11 cellular contexts compared by ENCODE assay signal in the genomic region with DNA sequence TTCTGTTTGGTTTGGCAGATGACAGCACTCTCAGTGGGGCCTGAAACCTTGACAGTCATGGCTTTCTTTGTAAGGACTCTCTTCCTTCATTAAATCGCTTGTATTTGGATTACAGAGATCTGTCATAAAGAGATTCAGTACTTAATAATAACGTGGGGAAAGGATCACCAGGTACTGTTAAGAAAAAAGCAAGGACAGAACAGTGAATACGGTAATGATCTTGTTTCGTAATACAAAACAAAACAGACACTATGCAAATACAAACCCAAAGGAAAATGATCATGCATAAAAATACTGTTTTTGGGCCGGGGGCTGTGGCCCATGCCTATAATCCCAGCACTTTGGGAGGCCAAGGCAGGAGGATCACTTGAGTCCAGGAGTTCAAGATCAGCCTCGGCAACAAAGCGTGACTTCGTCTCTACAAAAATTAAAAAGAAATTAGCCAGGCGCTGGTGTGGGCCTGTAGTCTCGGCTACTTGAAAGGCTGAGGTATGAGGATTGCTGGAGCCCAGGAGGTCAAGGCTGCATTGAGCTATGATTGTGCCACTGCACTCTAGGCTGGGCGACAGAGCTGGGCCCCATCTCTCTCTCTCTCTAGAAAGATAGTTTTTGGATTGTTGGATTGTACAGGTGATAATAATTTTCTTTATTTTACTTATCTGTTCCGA.
DNase-seq lines count a peak whose midpoint lies in the region; ATAC-seq lines count a peak whose summit lies in the region.
"Had no signal": no experiment of that assay in that cellular context is flagged by ENCODE, and none has a peak within 500 bp of the region (broad histone marks: within the 10 kb centered on the region; RNA-seq: fewer than 3 reads in every experiment).

No MANE protein-coding gene starts in this region.

- H3K4me1 ChIP-seq in iPS-18a (ENCODE audit: control insufficient read depth, low read depth, low read length) (no peaks in the 10 kb centered on the region), thymus (ENCODE audit: control insufficient read depth, insufficient read depth, low read length) (no peaks in the 10 kb centered on the region)

- intact Hi-C loops in activated naive CD4-positive, alpha-beta T cell treated with anti-CD3 and anti-CD28 coated beads for 36 hours (cut with micrococcal nuclease) = loop anchor here (1.0 to 10.0 kb wide), 2 partner anchors 76 to 219 kb away; partner anchors contain the start of gene ING2

- H3K27ac ChIP-seq in iPS-18a (ENCODE audit: low read length) (no peak overlapping the region), thymus (ENCODE audit: low read depth) (peak overlapping the region; percentile 86)
- H3K27ac ChIP-seq: epithelial cell of prostate had no signal

- no peaks in the 10 kb centered on the region for H3K9me3 ChIP-seq in iPS-18a (ENCODE audit: control insufficient read depth, low read depth, low read length)
- peaks cover 10% of the 10 kb centered on the region for H3K9me3 ChIP-seq in thymus (ENCODE audit: control insufficient read depth)

- DNase-seq in activated naive CD4-positive, alpha-beta T cell treated with anti-CD3 and anti-CD28 coated beads for 36 hours = no peak
- DNase-seq in activated naive CD4-positive, alpha-beta T cell treated with anti-CD3 and anti-CD28 coated beads, Interleukin-2, amount 50 U/mL, for 16 hours = no peak
- DNase-seq in activated CD8-positive, alpha-beta T cell treated with anti-CD3 and anti-CD28 coated beads, Interleukin-2, amount 10 ng/mL, durations not matched to agents 7 days and 5 days = no peak
- no peak for DNase-seq in kidney glomerular epithelial cell (lab: John Stamatoyannopoulos, UW)
- no peak for DNase-seq in SKM-1 (lab: John Stamatoyannopoulos, UW; ENCODE audit: unreplicated experiment)
- DNase-seq: amniotic stem cell, IMR-90 had no signal

- POLR2A ChIA-PET in activated CD8-positive, alpha-beta T cell treated with anti-CD3 and anti-CD28 coated beads, Interleukin-2, amount 10 ng/mL, durations not matched to agents 7 days and 5 days (lab: Charles Lee) = no interaction called here

- H3K27me3 Mint-ChIP-seq in activated naive CD4-positive, alpha-beta T cell treated with anti-CD3 and anti-CD28 coated beads for 36 hours (ENCODE audit: low read depth) = peaks cover 12% of the 10 kb centered on the region
- H3K27me3 Mint-ChIP-seq in activated CD8-positive, alpha-beta T cell treated with anti-CD3 and anti-CD28 coated beads, Interleukin-2, amount 10 ng/mL, durations not matched to agents 7 days and 5 days (ENCODE audit: low read depth) = peaks cover 19% of the 10 kb centered on the region

- no peak overlapping the region for H3K9ac ChIP-seq in iPS-18a (ENCODE audit: low read length)

- H3K9me3 Mint-ChIP-seq in activated naive CD4-positive, alpha-beta T cell treated with anti-CD3 and anti-CD28 coated beads for 36 hours = no peaks in the 10 kb centered on the region
- H3K9me3 Mint-ChIP-seq in activated CD8-positive, alpha-beta T cell treated with anti-CD3 and anti-CD28 coated beads, Interleukin-2, amount 10 ng/mL, durations not matched to agents 7 days and 5 days (ENCODE audit: insufficient read depth) = no peaks in the 10 kb centered on the region

- peak overlapping the region; percentile 63 for H3K4me3 Mint-ChIP-seq in activated naive CD4-positive, alpha-beta T cell treated with anti-CD3 and anti-CD28 coated beads for 36 hours
- H3K4me3 Mint-ChIP-seq in activated CD8-positive, alpha-beta T cell treated with anti-CD3 and anti-CD28 coated beads, Interleukin-2, amount 10 ng/mL, durations not matched to agents 7 days and 5 days = peak overlapping the region; percentile 68

- H3K27ac Mint-ChIP-seq in activated naive CD4-positive, alpha-beta T cell treated with anti-CD3 and anti-CD28 coated beads for 36 hours = no peak overlapping the region
- no peak overlapping the region for H3K27ac Mint-ChIP-seq in activated CD8-positive, alpha-beta T cell treated with anti-CD3 and anti-CD28 coated beads, Interleukin-2, amount 10 ng/mL, durations not matched to agents 7 days and 5 days

- no peak for ATAC-seq in activated CD8-positive, alpha-beta T cell treated with anti-CD3 and anti-CD28 coated beads, Interleukin-2, amount 10 ng/mL, durations not matched to agents 7 days and 5 days
- no peak for ATAC-seq in GM21529 (IDR thresholded peaks at IDR 0.05; ENCODE audit: unreplicated experiment)

- WGBS in thymus = 84% methylated on average over 12 of the region's 12 CpGs

- H3K36me3 Mint-ChIP-seq in activated naive CD4-positive, alpha-beta T cell treated with anti-CD3 and anti-CD28 coated beads for 36 hours (ENCODE audit: low read depth) = no peaks in the 10 kb centered on the region
- no peaks in the 10 kb centered on the region for H3K36me3 Mint-ChIP-seq in activated CD8-positive, alpha-beta T cell treated with anti-CD3 and anti-CD28 coated beads, Interleukin-2, amount 10 ng/mL, durations not matched to agents 7 days and 5 days (ENCODE audit: low read depth)

- H3K27me3 ChIP-seq in iPS-18a (ENCODE audit: control insufficient read depth, insufficient read depth, low read length) = no peaks in the 10 kb centered on the region
- peaks cover 8% of the 10 kb centered on the region for H3K27me3 ChIP-seq in thymus (ENCODE audit: control insufficient read depth, insufficient read depth)

- H3K36me3 ChIP-seq in iPS-18a (ENCODE audit: control insufficient read depth, low read depth, low read length) (no peaks in the 10 kb centered on the region), thymus (ENCODE audit: control insufficient read depth, insufficient read depth) (no peaks in the 10 kb centered on the region)

- CTCF ChIA-PET in activated naive CD4-positive, alpha-beta T cell treated with anti-CD3 and anti-CD28 coated beads for 36 hours (lab: Charles Lee) = no interaction called here
- CTCF ChIA-PET in activated CD8-positive, alpha-beta T cell treated with anti-CD3 and anti-CD28 coated beads, Interleukin-2, amount 10 ng/mL, durations not matched to agents 7 days and 5 days (lab: Charles Lee) = no interaction called here

- H3K4me1 Mint-ChIP-seq in activated naive CD4-positive, alpha-beta T cell treated with anti-CD3 and anti-CD28 coated beads for 36 hours (ENCODE audit: low read depth) = peaks cover 9% of the 10 kb centered on the region
- H3K4me1 Mint-ChIP-seq in activated CD8-positive, alpha-beta T cell treated with anti-CD3 and anti-CD28 coated beads, Interleukin-2, amount 10 ng/mL, durations not matched to agents 7 days and 5 days (ENCODE audit: low read depth) = peaks cover 14% of the 10 kb centered on the region

- H3K4me3 ChIP-seq in iPS-18a (ENCODE audit: low read length) (peak overlapping the region; percentile 46), thymus (ENCODE audit: low read length) (no peak overlapping the region)
